1 cellular context compared by ENCODE assay signal in the genomic region with DNA sequence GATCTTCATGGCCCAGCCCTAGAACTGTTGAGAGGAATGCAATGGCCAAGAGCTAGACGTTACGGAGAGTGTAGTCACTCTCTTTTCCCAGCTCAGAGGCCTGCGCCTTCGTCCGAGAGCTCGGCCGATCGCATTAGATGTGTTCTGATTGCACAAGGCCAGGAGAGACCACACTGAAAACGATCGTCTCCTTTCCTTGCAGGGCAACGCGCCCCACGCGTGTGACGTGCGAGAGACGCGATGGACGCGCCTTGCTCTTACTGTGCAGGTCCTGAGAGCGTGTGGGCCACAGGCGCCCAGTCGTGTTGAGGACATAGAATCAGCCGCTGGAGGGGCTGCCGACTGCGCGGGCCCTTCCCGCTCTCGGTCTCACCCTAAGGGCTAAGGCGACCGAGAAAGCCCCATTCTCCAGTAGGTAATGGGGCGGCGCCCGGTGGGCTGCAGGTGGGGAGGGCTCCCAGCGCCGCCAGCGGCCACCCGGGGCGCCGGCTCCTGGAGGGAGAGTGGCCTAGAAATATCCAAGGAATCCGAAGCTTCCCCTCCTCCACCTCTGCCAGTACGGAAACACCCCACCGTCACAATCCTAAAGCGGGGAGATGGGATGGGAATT.
TF ChIP-seq lines count a peak whose summit lies in the region.

No MANE protein-coding gene starts in this region.

TF ChIP-seq in K562, 482 proteins besides CTCF, POLR2A, EP300 and RAD21:
- TF ChIP-seq ZBTB33 (CRISPR knock-in tag; IDR thresholded peaks at IDR 0.05), result peak; percentile 68
- no peak for TF ChIP-seq PBX2 (CRISPR knock-in tag; IDR thresholded peaks at IDR 0.05; ENCODE audit: low read depth)
- TF ChIP-seq PBX2 (tag; conservative IDR thresholded peaks at IDR 0.05; ENCODE audit: low read depth), result no peak
